In the genomic region with DNA sequence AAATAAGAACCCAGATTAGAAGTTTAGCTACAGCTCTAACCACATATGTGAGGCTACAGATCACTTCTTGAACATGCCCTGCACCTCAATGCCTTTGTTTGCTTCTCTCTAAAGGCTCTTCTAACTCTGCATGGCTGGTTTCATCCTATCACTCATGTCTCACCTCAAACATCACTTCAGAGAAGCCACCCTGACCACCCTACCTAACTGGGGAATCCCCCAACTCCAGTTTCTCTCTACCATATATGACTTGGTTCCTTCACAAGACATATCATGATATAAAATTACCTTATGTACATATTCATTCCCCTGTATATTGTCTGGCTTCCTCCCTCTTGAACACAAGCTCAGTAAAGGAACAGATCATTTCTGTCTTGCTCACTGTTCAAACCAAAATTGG, we compare ENCODE assay signal across 18 cellular contexts.
A peak's percentile ranks its signal among the peaks of the same experiment; 100 is the strongest.
DNase-seq lines count a peak whose midpoint lies in the region; ATAC-seq lines count a peak whose summit lies in the region.
"Had no signal": no experiment of that assay in that cellular context is flagged by ENCODE, and none has a peak within 500 bp of the region (broad histone marks: within the 10 kb centered on the region; RNA-seq: fewer than 3 reads in every experiment).

No MANE protein-coding gene starts in this region.

- DNase-seq in activated CD8-positive, alpha-beta memory T cell treated with anti-CD3 and anti-CD28 coated beads, Interleukin-2, amount 50 U/mL, for 1 hour (ENCODE audit: extremely low read depth): peak; percentile 1
- no peak for DNase-seq in activated CD8-positive, alpha-beta memory T cell treated with anti-CD3 and anti-CD28 coated beads for 24 hours
- no peak for DNase-seq in activated naive CD8-positive, alpha-beta T cell treated with anti-CD3 and anti-CD28 coated beads, Interleukin-2, amount 10 ng/mL, durations not matched to agents 7 days and 5 days
- peak; percentile 34 for DNase-seq in stimulated activated CD8-positive, alpha-beta memory T cell treated with anti-CD3 and anti-CD28 coated beads, Interleukin-4, amount 100 ng/mL, for 48 hours
- no peak for DNase-seq in NOMO-1 (lab: John Stamatoyannopoulos, UW; ENCODE audit: unreplicated experiment in 2 of 2)
- DNase-seq: brain microvascular endothelial cell; effector CD8-positive, alpha-beta T cell; foreskin melanocyte; GOT3; NCI-H1048; NCI-H187 treated with DMSO at 0.1 percent for 48 hours; NCI-H774; psoas muscle had no signal

- peaks cover 2% of the 10 kb centered on the region for H3K9me3 Mint-ChIP-seq in activated naive CD8-positive, alpha-beta T cell treated with anti-CD3 and anti-CD28 coated beads, Interleukin-2, amount 10 ng/mL, durations not matched to agents 7 days and 5 days
- H3K9me3 Mint-ChIP-seq: type B pancreatic cell had no signal

- POLR2A ChIA-PET in activated naive CD8-positive, alpha-beta T cell treated with anti-CD3 and anti-CD28 coated beads, Interleukin-2, amount 10 ng/mL, durations not matched to agents 7 days and 5 days (lab: Charles Lee): no interaction called here

- ATAC-seq in GM18870 (IDR thresholded peaks at IDR 0.05; ENCODE audit: unreplicated experiment) (peak; percentile 52), HG02973 (IDR thresholded peaks at IDR 0.05; ENCODE audit: unreplicated experiment) (no peak), HG02588 (IDR thresholded peaks at IDR 0.05; ENCODE audit: unreplicated experiment) (no peak)
- peak; percentile 82 for ATAC-seq in activated naive CD8-positive, alpha-beta T cell treated with anti-CD3 and anti-CD28 coated beads, Interleukin-2, amount 10 ng/mL, durations not matched to agents 7 days and 5 days (ENCODE audit: low read depth)
- ATAC-seq: psoas muscle, Right ventricle myocardium inferior had no signal

- no peaks in the 10 kb centered on the region for H3K36me3 Mint-ChIP-seq in activated naive CD8-positive, alpha-beta T cell treated with anti-CD3 and anti-CD28 coated beads, Interleukin-2, amount 10 ng/mL, durations not matched to agents 7 days and 5 days
- H3K36me3 Mint-ChIP-seq: type B pancreatic cell had no signal

- H3K4me3 Mint-ChIP-seq in activated naive CD8-positive, alpha-beta T cell treated with anti-CD3 and anti-CD28 coated beads, Interleukin-2, amount 10 ng/mL, durations not matched to agents 7 days and 5 days: no peak overlapping the region
- H3K4me3 Mint-ChIP-seq: type B pancreatic cell had no signal

- H3K27ac Mint-ChIP-seq in activated naive CD8-positive, alpha-beta T cell treated with anti-CD3 and anti-CD28 coated beads, Interleukin-2, amount 10 ng/mL, durations not matched to agents 7 days and 5 days: no peak overlapping the region
- H3K27ac Mint-ChIP-seq: type B pancreatic cell had no signal

- peaks cover 19% of the 10 kb centered on the region for H3K27me3 Mint-ChIP-seq in activated naive CD8-positive, alpha-beta T cell treated with anti-CD3 and anti-CD28 coated beads, Interleukin-2, amount 10 ng/mL, durations not matched to agents 7 days and 5 days
- H3K27me3 Mint-ChIP-seq: type B pancreatic cell had no signal

- H3K4me1 Mint-ChIP-seq in activated naive CD8-positive, alpha-beta T cell treated with anti-CD3 and anti-CD28 coated beads, Interleukin-2, amount 10 ng/mL, durations not matched to agents 7 days and 5 days: peaks cover 16% of the 10 kb centered on the region

Comparison
In these comparisons a context has a peak if more than half of its experiments do, and no peak if none do; other contexts are left out.
1. DNase-seq: peak in activated CD8-positive, alpha-beta memory T cell treated with anti-CD3 and anti-CD28 coated beads, Interleukin-2, amount 50 U/mL, for 1 hour (single experiment) and stimulated activated CD8-positive, alpha-beta memory T cell treated with anti-CD3 and anti-CD28 coated beads, Interleukin-4, amount 100 ng/mL, for 48 hours (single experiment); none in activated CD8-positive, alpha-beta memory T cell treated with anti-CD3 and anti-CD28 coated beads for 24 hours (single experiment), activated naive CD8-positive, alpha-beta T cell treated with anti-CD3 and anti-CD28 coated beads, Interleukin-2, amount 10 ng/mL, durations not matched to agents 7 days and 5 days (single experiment) and NOMO-1 (0 of 2).
2. ATAC-seq: peak in GM18870 (single experiment) and activated naive CD8-positive, alpha-beta T cell treated with anti-CD3 and anti-CD28 coated beads, Interleukin-2, amount 10 ng/mL, durations not matched to agents 7 days and 5 days (single experiment); none in HG02973 (single experiment) and HG02588 (single experiment).